Comparison of ENCODE assay signal across 20 cellular contexts in the genomic region with DNA sequence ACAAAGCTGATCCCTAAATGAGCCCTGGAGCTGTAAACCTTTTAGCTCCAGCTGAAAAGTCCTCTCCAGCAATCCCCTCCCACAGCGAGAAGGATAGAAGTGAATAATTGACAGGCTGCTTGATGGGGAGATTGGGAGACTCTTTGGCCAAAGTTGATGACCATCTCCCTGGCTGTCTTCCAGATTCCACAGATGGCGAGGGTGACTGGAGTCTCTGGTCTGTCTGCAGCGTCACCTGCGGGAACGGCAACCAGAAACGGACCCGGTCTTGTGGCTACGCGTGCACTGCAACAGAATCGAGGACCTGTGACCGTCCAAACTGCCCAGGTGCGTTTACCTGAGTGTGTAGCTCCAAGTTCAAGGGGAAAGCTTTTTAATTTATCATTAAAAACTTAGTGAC.
"Had no signal": no experiment of that assay in that cellular context is flagged by ENCODE, and none has a peak within 500 bp of the region (broad histone marks: within the 10 kb centered on the region; RNA-seq: fewer than 3 reads in every experiment).

No MANE protein-coding gene starts in this region.

- DNase-seq: effector CD8-positive, alpha-beta T cell; foreskin melanocyte; heart left ventricle; hypothalamus; left cardiac atrium; left ventricle myocardium superior; mesendoderm; naive thymus-derived CD4-positive, alpha-beta T cell; nephron progenitor cell; psoas muscle; sigmoid colon; stimulated activated CD4-positive, alpha-beta T cell treated with anti-CD3 and anti-CD28 coated beads, Interleukin-12 subunit alpha, Interleukin-12 subunit beta, amount 100 ng/mL, for 4 hours; stimulated activated naive CD4-positive, alpha-beta T cell; stomach; substantia nigra; transverse colon had no signal

- H3K36me3 ChIP-seq: heart left ventricle, sigmoid colon, stomach, thoracic aorta, transverse colon had no signal

- H3K27ac ChIP-seq: coronary artery, heart left ventricle, psoas muscle, sigmoid colon, stomach, thoracic aorta, transverse colon had no signal

- H3K9me3 ChIP-seq: heart left ventricle, psoas muscle, sigmoid colon, stomach, thoracic aorta, transverse colon had no signal

- H3K4me3 ChIP-seq: coronary artery, heart left ventricle, psoas muscle, sigmoid colon, skin epidermis, stomach, thoracic aorta, transverse colon had no signal

- ATAC-seq: heart left ventricle; left cardiac atrium; left ventricle myocardium superior; naive thymus-derived CD4-positive, alpha-beta T cell; psoas muscle had no signal

- FAIRE-seq: islet of Langerhans had no signal

- H3K27me3 ChIP-seq: sigmoid colon, stomach, transverse colon had no signal

- H3K4me1 ChIP-seq: heart left ventricle, psoas muscle, sigmoid colon, stomach had no signal
